In genomic region chr11:26037716-26038115, GRCh38 we compare ENCODE assay signal across 1 cellular context.
A peak's percentile ranks its signal among the peaks of the same experiment; 100 is the strongest.
TF ChIP-seq lines count a peak whose summit lies in the region.

No MANE protein-coding gene starts in this region.

TF ChIP-seq in GM12878, 131 proteins besides CTCF, POLR2A, EP300 and RAD21 (continued from another document):
- TF ChIP-seq, protein P1, sequence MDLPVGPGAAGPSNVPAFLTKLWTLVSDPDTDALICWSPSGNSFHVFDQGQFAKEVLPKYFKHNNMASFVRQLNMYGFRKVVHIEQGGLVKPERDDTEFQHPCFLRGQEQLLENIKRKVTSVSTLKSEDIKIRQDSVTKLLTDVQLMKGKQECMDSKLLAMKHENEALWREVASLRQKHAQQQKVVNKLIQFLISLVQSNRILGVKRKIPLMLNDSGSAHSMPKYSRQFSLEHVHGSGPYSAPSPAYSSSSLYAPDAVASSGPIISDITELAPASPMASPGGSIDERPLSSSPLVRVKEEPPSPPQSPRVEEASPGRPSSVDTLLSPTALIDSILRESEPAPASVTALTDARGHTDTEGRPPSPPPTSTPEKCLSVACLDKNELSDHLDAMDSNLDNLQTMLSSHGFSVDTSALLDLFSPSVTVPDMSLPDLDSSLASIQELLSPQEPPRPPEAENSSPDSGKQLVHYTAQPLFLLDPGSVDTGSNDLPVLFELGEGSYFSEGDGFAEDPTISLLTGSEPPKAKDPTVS (IDR thresholded peaks at IDR 0.05; ENCODE audit: low read depth, low read length), result no peak
- no peak for TF ChIP-seq TBL1XR1 (IDR thresholded peaks at IDR 0.05; ENCODE audit: low read depth, low read length)
- peak; percentile 83 for TF ChIP-seq JUNB (IDR thresholded peaks at IDR 0.05)
- no peak for TF ChIP-seq SREBF1 (IDR thresholded peaks at IDR 0.05; ENCODE audit: low read length)
- no peak for TF ChIP-seq GABPA (IDR thresholded peaks at IDR 0.05; ENCODE audit: low read depth)
- no peak for TF ChIP-seq NR2C1 (IDR thresholded peaks at IDR 0.05)
- TF ChIP-seq KLF5 (IDR thresholded peaks at IDR 0.05; ENCODE audit: partially characterized antibody), result no peak
- TF ChIP-seq CUX1 (IDR thresholded peaks at IDR 0.05; ENCODE audit: insufficient replicate concordance, low read depth, low read length), result no peak
- no peak for TF ChIP-seq CHD4 (IDR thresholded peaks at IDR 0.05)
- TF ChIP-seq, protein P2, sequence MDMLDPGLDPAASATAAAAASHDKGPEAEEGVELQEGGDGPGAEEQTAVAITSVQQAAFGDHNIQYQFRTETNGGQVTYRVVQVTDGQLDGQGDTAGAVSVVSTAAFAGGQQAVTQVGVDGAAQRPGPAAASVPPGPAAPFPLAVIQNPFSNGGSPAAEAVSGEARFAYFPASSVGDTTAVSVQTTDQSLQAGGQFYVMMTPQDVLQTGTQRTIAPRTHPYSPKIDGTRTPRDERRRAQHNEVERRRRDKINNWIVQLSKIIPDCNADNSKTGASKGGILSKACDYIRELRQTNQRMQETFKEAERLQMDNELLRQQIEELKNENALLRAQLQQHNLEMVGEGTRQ (IDR thresholded peaks at IDR 0.05; ENCODE audit: borderline replicate concordance, low read depth, low read length), result no peak
- TF ChIP-seq NFYA (IDR thresholded peaks at IDR 0.05; ENCODE audit: borderline replicate concordance, low read depth, low read length), result no peak
- no peak for TF ChIP-seq NR2F1 (conservative IDR thresholded peaks at IDR 0.05)
